11 cellular contexts compared by ENCODE assay signal in genomic region chr4:7124643-7125442, GRCh38. TPM values are rescaled to one million over a fixed set of nuclear protein-coding genes. Genes with fewer than 3 reads are reported as not detected.
DNase-seq lines count a peak whose midpoint lies in the region; ATAC-seq and TF ChIP-seq lines count a peak whose summit lies in the region.
"Had no signal": no experiment of that assay in that cellular context is flagged by ENCODE, and none has a peak within 500 bp of the region (broad histone marks: within the 10 kb centered on the region; RNA-seq: fewer than 3 reads in every experiment).

No MANE protein-coding gene starts in this region.

- no peak overlapping the region for H3K4me2 ChIP-seq in H9 (ENCODE audit: insufficient read depth, insufficient read length, low read length)
- H3K4me2 ChIP-seq in skeletal muscle satellite cell (ENCODE audit: low read length): peak overlapping the region; percentile 57

- no peak overlapping the region for H4K8ac ChIP-seq in H9 (replicated peaks; ENCODE audit: insufficient read length, low read depth, low read length)

- no peak overlapping the region for H3K56ac ChIP-seq in H9 (ENCODE audit: insufficient read length, low read depth, low read length)

- H3K4me3 ChIP-seq in gastroesophageal sphincter (no peak overlapping the region), skeletal muscle satellite cell (ENCODE audit: low read length) (no peak overlapping the region)
- no peak overlapping the region for H3K4me3 ChIP-seq in naive thymus-derived CD4-positive, alpha-beta T cell (ENCODE audit: low read length)

- H2BK5ac ChIP-seq in H9 (ENCODE audit: insufficient read length, low read length): no peak overlapping the region

- peaks cover 0 to 9% of the 10 kb centered on the region in 2 experiments; a peak in 2 of 4 replicates for H3K4me1 Mint-ChIP-seq in H9
- peaks cover 0 to 3% (median 0%) of the 10 kb centered on the region in 7 donors for H3K4me1 Mint-ChIP-seq in naive thymus-derived CD4-positive, alpha-beta T cell
- H3K4me1 Mint-ChIP-seq: activated naive CD4-positive, alpha-beta T cell treated with anti-CD3 and anti-CD28 coated beads, Interleukin-2, amount 10 ng/mL, durations not matched to agents 7 days and 5 days had no signal

- TF ChIP-seq EP300 in gastroesophageal sphincter (IDR thresholded peaks at IDR 0.05): no peak

- H3K4ac ChIP-seq in H9 (ENCODE audit: low read depth, low read length): no peak overlapping the region

- H3K9ac ChIP-seq in H9 (ENCODE audit: extremely low read depth, insufficient read length, low read length) (no peak overlapping the region), skeletal muscle satellite cell (ENCODE audit: low read depth, low read length) (no peak overlapping the region)

- H3K23me2 ChIP-seq in H9 (ENCODE audit: insufficient read length, low read depth, low read length, poor library complexity, severe bottlenecking): no peaks in the 10 kb centered on the region

- no peaks in the 10 kb centered on the region for H3K79me2 ChIP-seq in H9 (ENCODE audit: insufficient read depth, low read length)

- TF ChIP-seq CTCF in H9 (conservative IDR thresholded peaks at IDR 0.05) (no peak), gastroesophageal sphincter (IDR thresholded peaks at IDR 0.05) (no peak)

- H2BK15ac ChIP-seq in H9 (ENCODE audit: low read depth, low read length): no peak overlapping the region

- CTCF ChIA-PET in naive thymus-derived CD4-positive, alpha-beta T cell (lab: Charles Lee): no interaction called here

- no peaks in the 10 kb centered on the region; a peak in 2 of 5 replicates for H3K9me3 Mint-ChIP-seq in H9
- peaks cover 0 to 2% (median 0%) of the 10 kb centered on the region in 11 donors for H3K9me3 Mint-ChIP-seq in naive thymus-derived CD4-positive, alpha-beta T cell
- H3K9me3 Mint-ChIP-seq: activated naive CD4-positive, alpha-beta T cell treated with anti-CD3 and anti-CD28 coated beads, Interleukin-2, amount 10 ng/mL, durations not matched to agents 7 days and 5 days had no signal

- H3K4me1 ChIP-seq in H9 (ENCODE audit: insufficient read depth, low read length) (no peaks in the 10 kb centered on the region), gastroesophageal sphincter (peaks cover 0 to 34% (median 0%) of the 10 kb centered on the region in 3 donors), skeletal muscle satellite cell (ENCODE audit: control insufficient read depth, insufficient read depth, low read length) (peaks cover 11% of the 10 kb centered on the region)
- H3K4me1 ChIP-seq in naive thymus-derived CD4-positive, alpha-beta T cell (ENCODE audit: control insufficient read depth in 2 of 2, insufficient read depth in 2 of 2, low read length in 2 of 2): no peaks in the 10 kb centered on the region

- no peak overlapping the region for H2BK20ac ChIP-seq in H9 (ENCODE audit: low read depth, low read length, poor library complexity, severe bottlenecking)

- no peak overlapping the region for H2BK12ac ChIP-seq in H9 (ENCODE audit: insufficient read length, low read depth, low read length)

- H3K36me3 ChIP-seq in gastroesophageal sphincter: no peaks in the 10 kb centered on the region
- H3K36me3 ChIP-seq in skeletal muscle satellite cell (ENCODE audit: insufficient read depth, low read length): no peaks in the 10 kb centered on the region
- H3K36me3 ChIP-seq in naive thymus-derived CD4-positive, alpha-beta T cell (ENCODE audit: control insufficient read depth in 2 of 3, insufficient read depth in 3 of 3, low read length in 3 of 3): no peaks in the 10 kb centered on the region

- no peak overlapping the region for H3K4me3 Mint-ChIP-seq in H9
- H3K4me3 Mint-ChIP-seq in naive thymus-derived CD4-positive, alpha-beta T cell: no peak overlapping the region
- H3K4me3 Mint-ChIP-seq: activated naive CD4-positive, alpha-beta T cell treated with anti-CD3 and anti-CD28 coated beads, Interleukin-2, amount 10 ng/mL, durations not matched to agents 7 days and 5 days had no signal

- H3K14ac ChIP-seq in H9 (ENCODE audit: insufficient read depth, low read length): no peak overlapping the region

- H3K27me3 Mint-ChIP-seq in H9 (ENCODE audit: low read depth): peaks cover 6% of the 10 kb centered on the region
- H3K27me3 Mint-ChIP-seq in naive thymus-derived CD4-positive, alpha-beta T cell: peaks cover 0 to 19% (median 4%) of the 10 kb centered on the region in 5 donors

- H3K79me1 ChIP-seq in H9 (ENCODE audit: insufficient read depth, low read depth, low read length, poor library complexity, severe bottlenecking): no peaks in the 10 kb centered on the region

- DNase-seq in H9 (peak; percentile 58), RKO (ENCODE audit: low spot score) (peak; percentile 25), foreskin melanocyte (no peak), NK-92 (lab: John Stamatoyannopoulos, UW; ENCODE audit: unreplicated experiment) (no peak)
- no peak for DNase-seq in naive thymus-derived CD4-positive, alpha-beta T cell
- DNase-seq: activated naive CD4-positive, alpha-beta T cell treated with anti-CD3 and anti-CD28 coated beads, Interleukin-2, amount 10 ng/mL, durations not matched to agents 7 days and 5 days; NCI-H526 treated with DMSO at 0.1 percent for 48 hours had no signal

- intact Hi-C loops in naive thymus-derived CD4-positive, alpha-beta T cell (cut with micrococcal nuclease): no loop called here

- no peak overlapping the region for H3K23ac ChIP-seq in H9 (ENCODE audit: insufficient read length, low read depth, low read length)

- no peak for TF ChIP-seq POLR2A in gastroesophageal sphincter (IDR thresholded peaks at IDR 0.05)

- no peak overlapping the region for H2AK5ac ChIP-seq in H9 (ENCODE audit: insufficient read length, low read length)

- no peak overlapping the region for H2BK120ac ChIP-seq in H9 (ENCODE audit: low read depth, low read length, poor library complexity, severe bottlenecking)

- WGBS in H9 (ENCODE audit: extremely low coverage, insufficient read length, low lambda C conversion rate): no CpG with 5 or more reads among the region's 22 CpGs
- 38 to 65% methylated on average over 11 to 18 of the region's 22 CpGs for WGBS in gastroesophageal sphincter (ENCODE audit: low coverage in 1 of 2), 2 donors

- no peak overlapping the region for H3T11ph ChIP-seq in H9 (ENCODE audit: low read length)

- no peaks in the 10 kb centered on the region for H3K36me3 Mint-ChIP-seq in H9 (ENCODE audit: insufficient read depth in 1 of 3, low read depth in 3 of 3)
- H3K36me3 Mint-ChIP-seq in naive thymus-derived CD4-positive, alpha-beta T cell: peaks cover 0 to 3% (median 0%) of the 10 kb centered on the region in 5 donors
- H3K36me3 Mint-ChIP-seq: activated naive CD4-positive, alpha-beta T cell treated with anti-CD3 and anti-CD28 coated beads, Interleukin-2, amount 10 ng/mL, durations not matched to agents 7 days and 5 days had no signal

- H3K27ac ChIP-seq in H9 (ENCODE audit: insufficient read length, low read depth, low read length): no peak overlapping the region
- H3K27ac ChIP-seq in gastroesophageal sphincter: peak overlapping the region; percentile 10 to 71 (median 54)
- H3K27ac ChIP-seq in naive thymus-derived CD4-positive, alpha-beta T cell (ENCODE audit: low read depth, low read length): no peak overlapping the region

- no peak overlapping the region for H2AFZ ChIP-seq in H9 (ENCODE audit: low read length)

- no peak overlapping the region for H3K18ac ChIP-seq in H9 (ENCODE audit: insufficient read length, low read depth, low read length)

- peak overlapping the region in 1 of 3 experiments; percentile 35; a peak in 1 of 7 replicates for H3K27ac Mint-ChIP-seq in H9
- H3K27ac Mint-ChIP-seq in naive thymus-derived CD4-positive, alpha-beta T cell: no peak overlapping the region
- H3K27ac Mint-ChIP-seq: activated naive CD4-positive, alpha-beta T cell treated with anti-CD3 and anti-CD28 coated beads, Interleukin-2, amount 10 ng/mL, durations not matched to agents 7 days and 5 days; progenitor cell of endocrine pancreas had no signal

- POLR2A ChIA-PET in naive thymus-derived CD4-positive, alpha-beta T cell (lab: Charles Lee): no interaction called here

- no peaks in the 10 kb centered on the region for H4K20me1 ChIP-seq in H9 (ENCODE audit: control insufficient read depth, insufficient read depth, insufficient read length)

- H3K27me3 ChIP-seq in H9 (ENCODE audit: insufficient read depth, low read length): no peaks in the 10 kb centered on the region
- H3K27me3 ChIP-seq in gastroesophageal sphincter: no peaks in the 10 kb centered on the region
- H3K27me3 ChIP-seq in skeletal muscle satellite cell (ENCODE audit: control insufficient read depth, insufficient read depth, low read length): peaks cover 30% of the 10 kb centered on the region
- no peaks in the 10 kb centered on the region for H3K27me3 ChIP-seq in naive thymus-derived CD4-positive, alpha-beta T cell (ENCODE audit: control insufficient read depth in 2 of 2, insufficient read depth in 2 of 2, low read length in 2 of 2)

- H4K5ac ChIP-seq in H9 (ENCODE audit: insufficient read length, low read depth, low read length): no peak overlapping the region

- no peak overlapping the region for H4K91ac ChIP-seq in H9 (ENCODE audit: insufficient read length, low read depth, low read length)

- H3K9me3 ChIP-seq in H9 (ENCODE audit: control insufficient read depth, low read depth, low read length) (no peaks in the 10 kb centered on the region), gastroesophageal sphincter (no peaks in the 10 kb centered on the region), skeletal muscle satellite cell (replicated peaks; ENCODE audit: low read length) (no peaks in the 10 kb centered on the region)
- H3K9me3 ChIP-seq in naive thymus-derived CD4-positive, alpha-beta T cell (ENCODE audit: control insufficient read depth in 2 of 3, low read length in 3 of 3): no peaks in the 10 kb centered on the region

- peak; percentile 88 for ATAC-seq in gastroesophageal sphincter
- ATAC-seq in HG03175 (IDR thresholded peaks at IDR 0.05; ENCODE audit: unreplicated experiment): no peak
- ATAC-seq in naive thymus-derived CD4-positive, alpha-beta T cell: no peak

RNA-seq across cellular contexts. Expression of gene GRPEL1, which starts 57.0 kb away (rescaled TPM):
- total RNA-seq in H9 (2021) (40.7 and 41.3 TPM in 2 replicates), gastroesophageal sphincter (10 to 100 TPM; 14.0 to 32.8 (median 23.9) TPM)
- 40.8 and 44.3 TPM in 2 replicates for total RNA-seq in skeletal muscle satellite cell (2012; rRNA removed)
- 10 to 100 TPM; 34.5 to 53.3 (median 49.1) TPM for total RNA-seq in naive thymus-derived CD4-positive, alpha-beta T cell
- polyA plus RNA-seq in naive thymus-derived CD4-positive, alpha-beta T cell: 10 to 100 TPM; 38.3 to 45.0 TPM

Comparison
In these comparisons a context has a peak if more than half of its experiments do, and no peak if none do; other contexts are left out.
1. DNase-seq: peak in H9 (single experiment) and RKO (single experiment); none in foreskin melanocyte (single experiment), NK-92 (single experiment) and naive thymus-derived CD4-positive, alpha-beta T cell (0 of 9).
2. H3K27ac ChIP-seq: peak in gastroesophageal sphincter (4 of 4); none in H9 (single experiment) and naive thymus-derived CD4-positive, alpha-beta T cell (single experiment).